17 cellular contexts compared by ENCODE assay signal in the genomic region with DNA sequence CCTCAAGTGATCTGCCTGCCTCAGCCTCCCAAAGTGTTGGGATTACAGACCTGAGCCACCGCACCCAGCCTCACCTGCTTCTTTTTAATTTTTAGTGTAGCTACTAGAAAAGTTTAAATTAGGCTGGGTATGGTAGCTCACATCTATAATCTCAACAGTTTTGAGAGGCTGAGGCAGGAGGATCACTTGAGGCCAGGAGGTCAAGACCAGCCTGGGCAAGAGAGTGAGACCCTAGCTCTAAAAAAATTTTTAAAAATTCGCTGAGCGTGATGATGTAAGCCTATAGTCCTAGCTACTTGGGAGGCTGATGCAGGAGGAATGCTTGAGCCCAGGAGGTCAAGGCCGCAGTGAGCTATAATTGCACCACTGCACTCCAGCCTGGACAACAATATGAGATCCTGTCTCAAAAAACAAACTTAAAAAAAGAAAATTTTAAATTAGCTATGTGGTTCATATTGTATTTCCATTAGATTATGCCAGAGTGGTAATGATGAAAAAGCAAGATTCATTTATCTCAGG. TPM values are rescaled to one million over a fixed set of nuclear protein-coding genes. Genes with fewer than 3 reads are reported as not detected.
DNase-seq lines count a peak whose midpoint lies in the region; ATAC-seq, FAIRE-seq and TF ChIP-seq lines count a peak whose summit lies in the region.
"Had no signal": no experiment of that assay in that cellular context is flagged by ENCODE, and none has a peak within 500 bp of the region (broad histone marks: within the 10 kb centered on the region; RNA-seq: fewer than 3 reads in every experiment).

No MANE protein-coding gene starts in this region.

- H3K27me3 ChIP-seq in HepG2 (ENCODE audit: control insufficient read depth in 1 of 2, insufficient read depth in 2 of 2, low read length in 2 of 2) (no peaks in the 10 kb centered on the region), right lobe of liver (no peaks in the 10 kb centered on the region), MM.1S (replicated peaks; ENCODE audit: insufficient read depth, low read length) (no peaks in the 10 kb centered on the region)
- H3K27me3 ChIP-seq: BE2C had no signal

- no peaks in the 10 kb centered on the region for H3K9me2 ChIP-seq in MM.1S (replicated peaks; ENCODE audit: insufficient read depth, low read length)

- H3K4me1 ChIP-seq in HepG2 (ENCODE audit: insufficient read depth, low read length): peaks cover 12% of the 10 kb centered on the region
- H3K4me1 ChIP-seq in right lobe of liver: peaks cover 0 to 5% (median 0%) of the 10 kb centered on the region in 4 donors
- H3K4me1 ChIP-seq in MM.1S (ENCODE audit: low read length): peaks cover 93% of the 10 kb centered on the region
- H3K4me1 ChIP-seq: Caco-2 had no signal

- no peak for TF ChIP-seq EP300 in HepG2 (IDR thresholded peaks at IDR 0.05; ENCODE audit: low read depth in 2 of 2, low read length in 2 of 2)
- no peak for TF ChIP-seq EP300 in HepG2 (CRISPR knock-in tag; IDR thresholded peaks at IDR 0.05; ENCODE audit: borderline replicate concordance)

- H3K4me3 ChIP-seq in HepG2 (replicated peaks in 1 of 3; ENCODE audit: insufficient read depth in 1 of 3, low read depth in 2 of 3, low read length in 3 of 3) (no peak overlapping the region), right lobe of liver (no peak overlapping the region), MM.1S (ENCODE audit: low read length) (no peak overlapping the region), coronary artery (no peak overlapping the region)

- no TSS peak for BruUV-seq in HepG2 (replicated peaks; lab: Mats Ljungman, UMichigan)

- H3K79me2 ChIP-seq in HepG2 (ENCODE audit: insufficient read depth, low read length): peaks cover 23% of the 10 kb centered on the region
- peaks cover 98% of the 10 kb centered on the region for H3K79me2 ChIP-seq in MM.1S (ENCODE audit: low read length)

- DNase-seq in HepG2 (ENCODE audit: low spot score): peak; percentile 29
- no peak for DNase-seq in right lobe of liver
- DNase-seq in MM.1S: no peak
- peak; percentile 22 for DNase-seq in coronary artery (ENCODE audit: low spot score)
- no peak for DNase-seq in HT-29 (ENCODE audit: low spot score)
- DNase-seq: BE2C; Caco-2; CD8-positive, alpha-beta T cell; DND-41; GDM1 had no signal

- ATAC-seq in HepG2 (no peak), right lobe of liver (no peak), GM21723 (IDR thresholded peaks at IDR 0.05; ENCODE audit: unreplicated experiment) (no peak), GM18511 (IDR thresholded peaks at IDR 0.05; ENCODE audit: unreplicated experiment) (no peak)
- ATAC-seq: CD8-positive, alpha-beta T cell; HCT116 had no signal

- intact Hi-C loops in HepG2 (cut with micrococcal nuclease; ENCODE audit: unreplicated experiment) (no loop called here), right lobe of liver (cut with DNase I) (no loop called here)

- FAIRE-seq in HepG2 (lab: Jason Lieb, UNC): peak; percentile 67
- FAIRE-seq: A204.1, GM12892, H54 had no signal

- H3K9ac ChIP-seq in HepG2 (ENCODE audit: insufficient read depth, low read depth, low read length): no peak overlapping the region
- no peak overlapping the region for H3K9ac ChIP-seq in MM.1S (ENCODE audit: low read length)

- no peak for TF ChIP-seq CTCF in HepG2 (CRISPR knock-in tag; IDR thresholded peaks at IDR 0.05)
- TF ChIP-seq CTCF in right lobe of liver (IDR thresholded peaks at IDR 0.05): no peak
- no peak for TF ChIP-seq CTCF in MM.1S (IDR thresholded peaks at IDR 0.05; ENCODE audit: low read length)
- no peak for TF ChIP-seq CTCF in coronary artery (IDR thresholded peaks at IDR 0.05)

- in situ Hi-C loops in HepG2 (cut with HindIII; ENCODE audit: extremely low pct_ligation_motif_present, low pct_unique_long_range_greater_than_20kb): no loop called here

- 0 out of 2 replicates have a peak, but pooled peaks cover 7% of the 10 kb centered on the region for H4K20me1 ChIP-seq in HepG2 (ENCODE audit: insufficient read depth, low read length)
- H4K20me1 ChIP-seq in MM.1S (ENCODE audit: insufficient read depth, low read length): peaks cover 10% of the 10 kb centered on the region; the same call in 1 of the 2 replicates

- H3K9me3 ChIP-seq in HepG2 (ENCODE audit: low read length) (no peaks in the 10 kb centered on the region), right lobe of liver (no peaks in the 10 kb centered on the region), MM.1S (replicated peaks; ENCODE audit: insufficient read depth, low read length) (no peaks in the 10 kb centered on the region)
- H3K9me3 ChIP-seq: BE2C, Caco-2 had no signal

- TF ChIP-seq POLR2A in HepG2 (IDR thresholded peaks at IDR 0.05; ENCODE audit: insufficient read depth in 1 of 2, low read depth in 2 of 2, low read length in 2 of 2) (no peak), right lobe of liver (IDR thresholded peaks at IDR 0.05) (no peak)

- CTCF ChIA-PET in HepG2 (lab: Yijun Ruan, JAX; ENCODE audit: low intra/inter-chr PET ratio, low total read pairs): no interaction called here

- peak; percentile 31; the same call in 1 of the 2 replicates for TF ChIP-seq RAD21 in HepG2 (CRISPR knock-in tag; IDR thresholded peaks at IDR 0.05)

- H3K27ac ChIP-seq in HepG2 (ENCODE audit: extremely low read length, insufficient read depth, low read length): no peak overlapping the region
- no peak overlapping the region for H3K27ac ChIP-seq in right lobe of liver
- H3K27ac ChIP-seq in MM.1S (ENCODE audit: low read length): peak overlapping the region; percentile 78; the same call in 1 of the 2 replicates
- no peak overlapping the region for H3K27ac ChIP-seq in coronary artery
- H3K27ac ChIP-seq: C4-2B had no signal

- peaks cover 97% of the 10 kb centered on the region for H3F3A ChIP-seq in MM.1S (ENCODE audit: insufficient read depth, low read length)

- 88% methylated on average over 4 of the region's 4 CpGs for WGBS in HepG2 (ENCODE audit: low lambda C conversion rate)
- 93% methylated on average over 4 of the region's 4 CpGs for WGBS in right lobe of liver (ENCODE audit: insufficient coverage, low coverage, low lambda C conversion rate, missing lambda C conversion rate)

- H2AFZ ChIP-seq in HepG2 (ENCODE audit: low read length) (no peak overlapping the region), MM.1S (ENCODE audit: low read length) (no peak overlapping the region)

- POLR2A ChIA-PET in HepG2 (lab: Yijun Ruan, JAX): interaction anchor here (0.9 to 1.9 kb wide), 2 partner anchors 35 to 90 kb away, joined by 3 to 13 read pairs; partner anchors contain the start of gene TXNDC11

- no peak overlapping the region for H3K4me2 ChIP-seq in HepG2 (ENCODE audit: low read depth, low read length)
- H3K4me2 ChIP-seq in MM.1S (ENCODE audit: low read depth, low read length): no peak overlapping the region

- peaks cover 20 to 67% of the 10 kb centered on the region in 2 experiments for H3K36me3 ChIP-seq in HepG2 (replicated peaks in 1 of 2; ENCODE audit: control insufficient read depth in 1 of 2, insufficient read depth in 2 of 2, low read length in 2 of 2)
- H3K36me3 ChIP-seq in right lobe of liver: peaks cover 0 to 33% (median 20%) of the 10 kb centered on the region in 4 donors
- peaks cover 23% of the 10 kb centered on the region for H3K36me3 ChIP-seq in MM.1S (replicated peaks; ENCODE audit: insufficient read depth, low read length)

RNA-seq across cellular contexts. Expression of gene TXNDC11, which starts 34.9 kb away (rescaled TPM):
- total RNA-seq in HepG2 (2016; rRNA removed; fragmentation: Illumina TruSeq; extraction: Trizol) (46.4 and 74.9 TPM in 2 replicates), right lobe of liver (10 to 100 TPM; 43.2 to 63.3 (median 54.0) TPM)
- total RNA-seq in HepG2 (2016; cell fraction: cytosol; rRNA removed; fragmentation: Illumina TruSeq; extraction: Trizol; ENCODE audit: low read depth): 35.1 and 37.4 TPM in 2 replicates
- total RNA-seq in HepG2 (2016; cell fraction: insoluble cytoplasmic fraction; rRNA removed; fragmentation: Illumina TruSeq; extraction: Trizol): 41.1 and 74.2 TPM in 2 replicates
- total RNA-seq in HepG2 (2016; cell fraction: membrane; rRNA removed; fragmentation: Illumina TruSeq; extraction: Trizol): 66.4 and 69.7 TPM in 2 replicates
- 67.8 and 74.4 TPM in 2 replicates for total RNA-seq in HepG2 (2016; cell fraction: nucleus; rRNA removed; fragmentation: Illumina TruSeq; extraction: Trizol)
- polyA plus RNA-seq in HepG2 (2011; rRNA removed): 123 and 124 TPM in 2 replicates
- 124 and 127 TPM in 2 replicates for polyA plus RNA-seq in HepG2 (2011; cell fraction: cytosol; rRNA removed)
- 90.0 and 92.7 TPM in 2 replicates for polyA plus RNA-seq in HepG2 (2011; cell fraction: nucleus; rRNA removed)
- 52.3 and 58.7 TPM in 2 replicates for polyA plus RNA-seq in HepG2 (2012)
- 27.8 and 29.0 TPM in 2 replicates for polyA plus RNA-seq in HepG2 (2016; cell fraction: cytosol; fragmentation: Illumina TruSeq; extraction: Trizol; ENCODE audit: low read depth)
- 50.3 and 56.6 TPM in 2 replicates for polyA plus RNA-seq in HepG2 (2016; cell fraction: insoluble cytoplasmic fraction; fragmentation: Illumina TruSeq; extraction: Trizol; ENCODE audit: low read depth)
- 51.9 and 62.9 TPM in 2 replicates for polyA plus RNA-seq in HepG2 (2016; cell fraction: membrane; fragmentation: Illumina TruSeq; extraction: Trizol; ENCODE audit: low read depth)
- 110 TPM in 2 replicates for polyA plus RNA-seq in HepG2 (2016; cell fraction: nucleus; fragmentation: Illumina TruSeq; extraction: Trizol; ENCODE audit: insufficient read depth, low read depth)
- polyA minus RNA-seq in HepG2 (2011; rRNA and poly(A)+ RNA removed; ENCODE audit: low replicate concordance): 53.2 and 119 TPM in 2 replicates
- polyA minus RNA-seq in HepG2 (2011; cell fraction: cytosol; rRNA and poly(A)+ RNA removed): 62.7 TPM in 2 replicates
- 73.1 and 73.3 TPM in 2 replicates for polyA minus RNA-seq in HepG2 (2011; cell fraction: nucleus; rRNA and poly(A)+ RNA removed)
- 43.2 and 49.3 TPM in 2 replicates for total RNA-seq in HT-29 (2014; rRNA removed; shearing (Covaris generic))

RNA-seq across cellular contexts. Expression of gene SNN, which starts 39.5 kb away (rescaled TPM):
- total RNA-seq in HepG2 (2016; rRNA removed; fragmentation: Illumina TruSeq; extraction: Trizol): 8.4 TPM in 2 replicates
- 7.1 and 8.0 TPM in 2 replicates for total RNA-seq in HepG2 (2016; cell fraction: cytosol; rRNA removed; fragmentation: Illumina TruSeq; extraction: Trizol; ENCODE audit: low read depth)
- total RNA-seq in HepG2 (2016; cell fraction: insoluble cytoplasmic fraction; rRNA removed; fragmentation: Illumina TruSeq; extraction: Trizol): 6.0 and 8.2 TPM in 2 replicates
- 18.8 and 19.0 TPM in 2 replicates for total RNA-seq in HepG2 (2016; cell fraction: membrane; rRNA removed; fragmentation: Illumina TruSeq; extraction: Trizol)
- total RNA-seq in HepG2 (2016; cell fraction: nucleus; rRNA removed; fragmentation: Illumina TruSeq; extraction: Trizol): 4.0 and 5.8 TPM in 2 replicates
- 5.2 and 5.6 TPM in 2 replicates for polyA plus RNA-seq in HepG2 (2011; rRNA removed)
- 4.6 and 5.0 TPM in 2 replicates for polyA plus RNA-seq in HepG2 (2011; cell fraction: cytosol; rRNA removed)
- 4.7 and 4.9 TPM in 2 replicates for polyA plus RNA-seq in HepG2 (2011; cell fraction: nucleus; rRNA removed)
- polyA plus RNA-seq in HepG2 (2012): 3.0 and 3.4 TPM in 2 replicates
- 8.8 and 9.8 TPM in 2 replicates for polyA plus RNA-seq in HepG2 (2016; cell fraction: cytosol; fragmentation: Illumina TruSeq; extraction: Trizol; ENCODE audit: low read depth)
- polyA plus RNA-seq in HepG2 (2016; cell fraction: insoluble cytoplasmic fraction; fragmentation: Illumina TruSeq; extraction: Trizol; ENCODE audit: low read depth): 8.1 and 9.3 TPM in 2 replicates
- polyA plus RNA-seq in HepG2 (2016; cell fraction: membrane; fragmentation: Illumina TruSeq; extraction: Trizol; ENCODE audit: low read depth): 17.1 and 17.3 TPM in 2 replicates
- polyA plus RNA-seq in HepG2 (2016; cell fraction: nucleus; fragmentation: Illumina TruSeq; extraction: Trizol; ENCODE audit: insufficient read depth, low read depth): 7.7 and 8.0 TPM in 2 replicates
- polyA minus RNA-seq in HepG2 (2011; rRNA and poly(A)+ RNA removed; ENCODE audit: low replicate concordance): 2.2 and 3.6 TPM in 2 replicates
- polyA minus RNA-seq in HepG2 (2011; cell fraction: cytosol; rRNA and poly(A)+ RNA removed): 1.6 and 1.9 TPM in 2 replicates
- polyA minus RNA-seq in HepG2 (2011; cell fraction: nucleus; rRNA and poly(A)+ RNA removed): 4.4 and 4.9 TPM in 2 replicates
- 1 to 10 TPM; 3.5 to 7.9 (median 5.6) TPM for total RNA-seq in right lobe of liver
- 13.3 and 13.4 TPM in 2 replicates for total RNA-seq in HT-29 (2014; rRNA removed; shearing (Covaris generic))

Comparison
In these comparisons a context has a peak if more than half of its experiments do, and no peak if none do; other contexts are left out.
1. DNase-seq: peak in HepG2 (single experiment) and coronary artery (single experiment); none in right lobe of liver (0 of 3), MM.1S (single experiment) and HT-29 (single experiment).